16 cellular contexts compared by ENCODE assay signal in the genomic region with DNA sequence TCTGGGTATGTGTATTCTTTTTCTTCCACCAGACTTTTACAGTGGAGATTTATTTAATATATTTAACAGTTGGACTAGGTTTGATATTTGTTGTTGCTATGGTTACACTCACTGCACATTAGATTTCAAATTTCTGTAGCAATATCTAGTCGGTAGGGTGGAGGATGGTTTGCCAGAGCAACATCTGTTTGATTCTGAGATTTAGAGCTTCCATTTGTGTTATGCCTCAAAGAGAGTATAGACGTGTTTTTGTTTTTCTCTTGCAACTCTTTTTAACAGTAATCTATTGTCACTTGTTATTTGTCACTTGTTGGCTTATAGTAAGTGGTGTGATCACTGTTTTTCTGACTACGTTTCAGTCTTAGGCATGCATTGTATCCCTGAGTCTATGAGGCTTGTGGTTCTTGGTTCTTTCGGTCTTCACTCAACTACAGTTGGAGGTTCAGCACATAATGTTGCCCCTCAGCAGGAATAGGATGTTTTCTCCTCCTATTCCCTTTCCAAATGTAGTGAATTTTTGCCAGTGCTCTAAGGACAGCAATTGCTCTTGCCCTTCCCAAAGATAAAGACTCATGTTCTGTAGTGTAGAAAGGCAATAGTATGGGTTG.
A peak's percentile ranks its signal among the peaks of the same experiment; 100 is the strongest.
DNase-seq lines count a peak whose midpoint lies in the region; ATAC-seq, FAIRE-seq and TF ChIP-seq lines count a peak whose summit lies in the region.
"Had no signal": no experiment of that assay in that cellular context is flagged by ENCODE, and none has a peak within 500 bp of the region (broad histone marks: within the 10 kb centered on the region; RNA-seq: fewer than 3 reads in every experiment).

No MANE protein-coding gene starts in this region.

- CTCF ChIA-PET in K562 (lab: Yijun Ruan, JAX; ENCODE audit: low intra/inter-chr PET ratio) = no interaction called here
- CTCF ChIA-PET in CD8-positive, alpha-beta memory T cell (lab: Charles Lee) = no interaction called here
- CTCF ChIA-PET in CD4-positive, alpha-beta T cell (lab: Charles Lee) = no interaction called here

- no peaks in the 10 kb centered on the region for H3K4me1 Mint-ChIP-seq in CD8-positive, alpha-beta memory T cell
- H3K4me1 Mint-ChIP-seq in CD4-positive, alpha-beta T cell (ENCODE audit: low read depth) = no peaks in the 10 kb centered on the region
- H3K4me1 Mint-ChIP-seq: B cell, IgD-negative memory B cell had no signal

- no peak overlapping the region for H4K91ac ChIP-seq in trophoblast cell (ENCODE audit: low read depth, low read length)

- no peak for TF ChIP-seq CTCF in K562 (IDR thresholded peaks at IDR 0.05 in 2 of 3, conservative IDR thresholded peaks at IDR 0.05 in 1 of 3; ENCODE audit: insufficient read depth in 2 of 3, low read depth in 1 of 3, low read length in 3 of 3)
- no peak for TF ChIP-seq CTCF in CD4-positive, alpha-beta T cell (IDR thresholded peaks at IDR 0.05)

- H3K79me1 ChIP-seq in trophoblast cell (ENCODE audit: low read length) = no peaks in the 10 kb centered on the region

- no peak overlapping the region for H2BK120ac ChIP-seq in trophoblast cell (ENCODE audit: insufficient read depth, low read length, poor library complexity)

- no peak for ATAC-seq in K562
- no peak for ATAC-seq in CD4-positive, alpha-beta T cell (ENCODE audit: poor library complexity)
- ATAC-seq: CD8-positive, alpha-beta T cell had no signal

- no peak for DNase-seq in K562 (ENCODE audit: extremely low read depth in 1 of 4, low spot score in 3 of 4)
- peak; percentile 4 for DNase-seq in frontal cortex (ENCODE audit: low spot score in 2 of 2)
- peak; percentile 80 for DNase-seq in midbrain (lab: John Stamatoyannopoulos, UW)
- peak; percentile 95 for DNase-seq in superior temporal gyrus (ENCODE audit: extremely low spot score)
- no peak for DNase-seq in NOMO-1 treated with dmso at 0.1 percent for 144 hours (lab: John Stamatoyannopoulos, UW; ENCODE audit: unreplicated experiment)
- no peak for DNase-seq in CD8-positive, alpha-beta memory T cell
- no peak for DNase-seq in CD4-positive, alpha-beta T cell
- DNase-seq in trophoblast cell = no peak
- DNase-seq: ACHN; Caco-2; CD8-positive, alpha-beta T cell; DMS53 had no signal

- H4K20me1 ChIP-seq in K562 (replicated peaks; ENCODE audit: control insufficient read depth, insufficient read depth, low read length) = no peaks in the 10 kb centered on the region

- H3K14ac ChIP-seq in trophoblast cell (ENCODE audit: low read length) = no peak overlapping the region

- H3K79me2 ChIP-seq in K562 (ENCODE audit: control insufficient read depth, insufficient read depth, low read length) (no peaks in the 10 kb centered on the region), trophoblast cell (ENCODE audit: control insufficient read depth, insufficient read depth, low read length, poor library complexity) (no peaks in the 10 kb centered on the region)

- no peak for TF ChIP-seq EP300 in K562 (IDR thresholded peaks at IDR 0.05; ENCODE audit: low read length)

- no peak overlapping the region for H4K12ac ChIP-seq in trophoblast cell (ENCODE audit: low read depth, low read length)

- TF ChIP-seq POLR2A in K562 (conservative IDR thresholded peaks at IDR 0.05) = no peak

- H3K23ac ChIP-seq in trophoblast cell (ENCODE audit: low read length) = no peak overlapping the region

- no peak overlapping the region for H3K4ac ChIP-seq in trophoblast cell (ENCODE audit: low read depth, low read length)

- no peaks in the 10 kb centered on the region for H3K36me3 Mint-ChIP-seq in CD8-positive, alpha-beta memory T cell
- H3K36me3 Mint-ChIP-seq in CD4-positive, alpha-beta T cell (ENCODE audit: low read depth) = no peaks in the 10 kb centered on the region
- H3K36me3 Mint-ChIP-seq: CD8-positive, alpha-beta T cell; IgD-negative memory B cell had no signal

- H3K4me2 ChIP-seq in K562 (ENCODE audit: insufficient read depth, low read length) = no peak overlapping the region
- H3K4me2 ChIP-seq in trophoblast cell (ENCODE audit: low read length) = no peak overlapping the region

- H3K4me1 ChIP-seq in K562 (replicated peaks in 1 of 2; ENCODE audit: control insufficient read depth in 2 of 2, insufficient read depth in 2 of 2, low read length in 2 of 2) (no peaks in the 10 kb centered on the region), trophoblast cell (ENCODE audit: control insufficient read depth in 1 of 2, insufficient read depth in 2 of 2, low read length in 2 of 2) (no peaks in the 10 kb centered on the region)
- H3K4me1 ChIP-seq in CD8-positive, alpha-beta memory T cell (ENCODE audit: insufficient read depth, low read length) = no peaks in the 10 kb centered on the region
- H3K4me1 ChIP-seq: HAP-1 had no signal

- H2AK5ac ChIP-seq in trophoblast cell (ENCODE audit: low read length) = no peak overlapping the region

- H3K4me3 Mint-ChIP-seq in CD8-positive, alpha-beta memory T cell = no peak overlapping the region
- H3K4me3 Mint-ChIP-seq in CD4-positive, alpha-beta T cell = no peak overlapping the region
- H3K4me3 Mint-ChIP-seq: B cell; CD8-positive, alpha-beta T cell had no signal

- no peak overlapping the region for H3K27ac Mint-ChIP-seq in CD8-positive, alpha-beta memory T cell
- no peak overlapping the region for H3K27ac Mint-ChIP-seq in CD4-positive, alpha-beta T cell
- H3K27ac Mint-ChIP-seq: B cell; CD8-positive, alpha-beta T cell; IgD-negative memory B cell had no signal

- H3K27me3 ChIP-seq in K562 (ENCODE audit: control insufficient read depth in 2 of 2, insufficient read depth in 2 of 2, low read length in 2 of 2) (no peaks in the 10 kb centered on the region), trophoblast cell (ENCODE audit: insufficient read depth, low read length) (no peaks in the 10 kb centered on the region)
- H3K27me3 ChIP-seq in CD8-positive, alpha-beta memory T cell (ENCODE audit: insufficient read depth, low read length, poor library complexity, severe bottlenecking) = no peaks in the 10 kb centered on the region
- H3K27me3 ChIP-seq in CD4-positive, alpha-beta T cell (ENCODE audit: control insufficient read depth, insufficient read depth, low read length) = no peaks in the 10 kb centered on the region

- no peak overlapping the region for H2BK5ac ChIP-seq in trophoblast cell (ENCODE audit: low read depth, low read length, poor library complexity)

- no peak overlapping the region for H3K18ac ChIP-seq in trophoblast cell (ENCODE audit: low read length)

- no peak for TF ChIP-seq RAD21 in K562 (CRISPR knock-in tag; conservative IDR thresholded peaks at IDR 0.05 in 1 of 2, IDR thresholded peaks at IDR 0.05 in 1 of 2)

- BruUV-seq in K562 (replicated peaks; lab: Mats Ljungman, UMichigan) = no TSS peak

- H3K9me3 ChIP-seq in K562 (replicated peaks; ENCODE audit: control insufficient read depth, insufficient read depth, low read depth, low read length) (no peaks in the 10 kb centered on the region; the same call in 1 of the 2 replicates), trophoblast cell (ENCODE audit: insufficient read depth, low read depth, low read length) (peaks cover 7% of the 10 kb centered on the region)
- no peaks in the 10 kb centered on the region for H3K9me3 ChIP-seq in CD8-positive, alpha-beta memory T cell (ENCODE audit: low read length)
- H3K9me3 ChIP-seq in CD4-positive, alpha-beta T cell (ENCODE audit: control insufficient read depth, low read length) = peaks cover 3% of the 10 kb centered on the region

- intact Hi-C loops in K562 (cut with micrococcal nuclease) = no loop called here
- intact Hi-C loops in CD4-positive, alpha-beta T cell (cut with DNase I, micrococcal nuclease) = no loop called here

- H2AFZ ChIP-seq in K562 (ENCODE audit: low read depth, low read length) = no peak overlapping the region
- no peak overlapping the region for H2AFZ ChIP-seq in trophoblast cell (ENCODE audit: insufficient read depth, low read length, poor library complexity)

- no peak overlapping the region for H2BK12ac ChIP-seq in trophoblast cell (ENCODE audit: low read length)

- no peak overlapping the region for H4K8ac ChIP-seq in trophoblast cell (ENCODE audit: low read depth, low read length)

- H3K9ac ChIP-seq in K562 (ENCODE audit: insufficient read depth in 1 of 2, low read depth in 2 of 2, low read length in 2 of 2) (no peak overlapping the region), trophoblast cell (ENCODE audit: low read length) (no peak overlapping the region)

- H3K9me1 ChIP-seq in K562 (ENCODE audit: control insufficient read depth, insufficient read depth, low read length) = no peaks in the 10 kb centered on the region

- H3K27ac ChIP-seq in K562 (ENCODE audit: extremely low read depth, low read depth, low read length) (no peak overlapping the region), trophoblast cell (ENCODE audit: low read depth, low read length) (no peak overlapping the region)
- H3K27ac ChIP-seq in CD8-positive, alpha-beta memory T cell (ENCODE audit: low read depth, low read length) = no peak overlapping the region
- H3K27ac ChIP-seq in CD4-positive, alpha-beta T cell (ENCODE audit: low read depth, low read length) = no peak overlapping the region

- in situ Hi-C loops in K562 (cut with MboI) = no loop called here

- WGBS in K562 (ENCODE audit: insufficient coverage, low coverage, missing lambda C conversion rate) = 0% methylated on average over 4 of the region's 4 CpGs
- no CpG with 5 or more reads among the region's 4 CpGs for WGBS in trophoblast cell (ENCODE audit: extremely low coverage, insufficient coverage, insufficient read length)

- POLR2A ChIA-PET in K562 (lab: Yijun Ruan, JAX) = no interaction called here
- POLR2A ChIA-PET in CD8-positive, alpha-beta memory T cell (lab: Charles Lee) = no interaction called here
- POLR2A ChIA-PET in CD4-positive, alpha-beta T cell (lab: Charles Lee) = no interaction called here

- peaks cover 0 to 2% of the 10 kb centered on the region in 2 donors for H3K27me3 Mint-ChIP-seq in CD8-positive, alpha-beta memory T cell
- no peaks in the 10 kb centered on the region for H3K27me3 Mint-ChIP-seq in CD4-positive, alpha-beta T cell
- H3K27me3 Mint-ChIP-seq: B cell, IgD-negative memory B cell had no signal

- FAIRE-seq in K562 (lab: Jason Lieb, UNC) (no peak), frontal cortex (lab: Jason Lieb, UNC) (peak; percentile 76)
- FAIRE-seq: H1 had no signal

- no peaks in the 10 kb centered on the region for H3K36me3 ChIP-seq in K562 (ENCODE audit: control insufficient read depth, insufficient read depth, low read length)
- H3K36me3 ChIP-seq in CD8-positive, alpha-beta memory T cell (ENCODE audit: insufficient read depth, low read length) = no peaks in the 10 kb centered on the region
- H3K36me3 ChIP-seq in trophoblast cell (ENCODE audit: control insufficient read depth in 1 of 2, insufficient read depth in 2 of 2, low read length in 2 of 2) = peaks cover 0 to 3% of the 10 kb centered on the region in 2 experiments
- H3K36me3 ChIP-seq: HAP-1 had no signal

- peaks cover 6 to 20% (median 7%) of the 10 kb centered on the region in 5 donors for H3K9me3 Mint-ChIP-seq in CD8-positive, alpha-beta memory T cell
- peaks cover 11% of the 10 kb centered on the region for H3K9me3 Mint-ChIP-seq in CD4-positive, alpha-beta T cell

- H3K4me3 ChIP-seq in K562 = no peak overlapping the region
- no peak overlapping the region for H3K4me3 ChIP-seq in CD8-positive, alpha-beta memory T cell (ENCODE audit: low read length)
- H3K4me3 ChIP-seq in trophoblast cell (ENCODE audit: low read depth, low read length) = no peak overlapping the region
- H3K4me3 ChIP-seq: HAP-1 had no signal

TF ChIP-seq in K562, 482 proteins besides CTCF, POLR2A, EP300 and RAD21 (continues in another document):
- no peak for TF ChIP-seq HNRNPUL1 (IDR thresholded peaks at IDR 0.05; ENCODE audit: low read length)
- TF ChIP-seq BDP1 (IDR thresholded peaks at IDR 0.05; ENCODE audit: insufficient read depth, insufficient read length) = no peak

Comparison
In these comparisons a context has a peak if more than half of its experiments do, and no peak if none do; other contexts are left out.
1. DNase-seq: peak in frontal cortex (2 of 2), midbrain (single experiment) and superior temporal gyrus (single experiment); none in K562 (0 of 4), NOMO-1 treated with dmso at 0.1 percent for 144 hours (single experiment), CD8-positive, alpha-beta memory T cell (0 of 5), CD4-positive, alpha-beta T cell (0 of 10) and trophoblast cell (0 of 2).